In the genomic region with DNA sequence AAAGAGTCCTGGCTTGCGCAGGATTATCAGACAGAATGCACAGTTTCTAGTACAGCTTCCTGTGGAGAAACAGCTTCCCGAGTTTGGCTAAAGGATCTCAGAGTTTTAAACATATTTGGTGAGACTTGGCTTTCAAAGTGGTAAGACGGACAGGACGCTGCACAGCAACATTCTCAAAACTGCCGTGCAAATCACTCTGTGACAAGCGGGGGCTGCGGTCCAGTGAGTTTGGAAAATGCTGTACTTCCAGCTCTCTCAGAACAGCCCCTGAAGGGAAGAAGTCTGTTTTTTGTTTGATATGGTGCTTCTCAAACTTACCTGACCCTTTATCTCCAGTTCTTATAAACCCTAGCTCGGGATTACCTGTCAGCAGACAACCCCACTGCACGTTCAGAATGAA, we compare ENCODE assay signal across 19 cellular contexts. TPM values are rescaled to one million over a fixed set of nuclear protein-coding genes. Genes with fewer than 3 reads are reported as not detected.
"Had no signal": no experiment of that assay in that cellular context is flagged by ENCODE, and none has a peak within 500 bp of the region (broad histone marks: within the 10 kb centered on the region; RNA-seq: fewer than 3 reads in every experiment).

No MANE protein-coding gene starts in this region.

- H3K27me3 Mint-ChIP-seq: brain had no signal

- H3K27me3 ChIP-seq: ascending aorta, MG63 had no signal

- H3K27ac Mint-ChIP-seq: activated CD8-positive, alpha-beta T cell treated with anti-CD3 and anti-CD28 coated beads, Interleukin-2, amount 10 ng/mL, durations not matched to agents 7 days and 5 days; T-helper 1 cell treated with Interleukin-12 subunit alpha and Interleukin-12 subunit beta and Interleukin-4 antibody, amounts not matched to agents 30 μg/mL and 1 μg/mL, for 36 hours; WTC11 had no signal

- H2AFZ ChIP-seq: PC-9 had no signal

- H3K27ac ChIP-seq: ascending aorta, PC-9 had no signal

- H3K4me3 Mint-ChIP-seq: activated CD8-positive, alpha-beta T cell treated with anti-CD3 and anti-CD28 coated beads, Interleukin-2, amount 10 ng/mL, durations not matched to agents 7 days and 5 days; brain; T-helper 1 cell treated with Interleukin-12 subunit alpha and Interleukin-12 subunit beta and Interleukin-4 antibody, amounts not matched to agents 30 μg/mL and 1 μg/mL, for 36 hours; WTC11 had no signal

- H3K9me3 ChIP-seq: ascending aorta, MG63 had no signal

- H3K4me3 ChIP-seq: ascending aorta, MG63, PC-9 had no signal

- ATAC-seq: activated CD8-positive, alpha-beta T cell treated with anti-CD3 and anti-CD28 coated beads, Interleukin-2, amount 10 ng/mL, durations not matched to agents 7 days and 5 days; WTC11 had no signal

- DNase-seq: activated CD4-positive, alpha-beta T cell treated with anti-CD3 and anti-CD28 coated beads for 48 hours; activated CD4-positive, alpha-beta T cell treated with anti-CD3 and anti-CD28 coated beads, Interleukin-2, amount 50 U/mL, for 4 hours; activated CD4-positive, CD25-positive, alpha-beta regulatory T cell treated with anti-CD3 and anti-CD28 coated beads, Interleukin-2, amount 50 U/mL, for 72 hours; activated CD8-positive, alpha-beta memory T cell treated with anti-CD3 and anti-CD28 coated beads, Interleukin-2, amount 50 U/mL, for 48 hours; activated CD8-positive, alpha-beta T cell treated with anti-CD3 and anti-CD28 coated beads, Interleukin-2, amount 10 ng/mL, durations not matched to agents 7 days and 5 days; activated naive CD4-positive, alpha-beta T cell treated with anti-CD3 and anti-CD28 coated beads, Interleukin-2, amount 50 U/mL, for 16 hours; activated T-cell treated with anti-CD3 and anti-CD28 coated beads, Interleukin-2, amount 50 U/mL, for 1 hour; MG63; NCI-H1105; NCI-H1436 treated with DMSO at 0.1 percent for 48 hours; NCI-H187; NCI-H2081; NCI-H524; PC-9; SHP77 treated with DMSO at 0.1 percent for 48 hours had no signal

- H3K9me3 Mint-ChIP-seq: brain; T-helper 1 cell treated with Interleukin-12 subunit alpha and Interleukin-12 subunit beta and Interleukin-4 antibody, amounts not matched to agents 30 μg/mL and 1 μg/mL, for 36 hours; WTC11 had no signal

- H3K4me2 ChIP-seq: PC-9 had no signal

- H3K36me3 ChIP-seq: ascending aorta, MG63 had no signal

RNA-seq across cellular contexts. Expression of a gene that starts 18.1 kb away (rescaled TPM):
- total RNA-seq: activated CD8-positive, alpha-beta T cell treated with anti-CD3 and anti-CD28 coated beads, Interleukin-2, amount 10 ng/mL, durations not matched to agents 7 days and 5 days; PC-9 had no signal
